ENCODE assay signal across 2 cellular contexts in genomic region chr15:76337739-76338554, GRCh38.
TF ChIP-seq lines count a peak whose summit lies in the region.

No MANE protein-coding gene starts in this region.

TF ChIP-seq in HCT116, 20 proteins besides CTCF, POLR2A, EP300 and RAD21:
- TF ChIP-seq POLR2AphosphoS5 (IDR thresholded peaks at IDR 0.05; ENCODE audit: low read depth, low read length) (no peak), ZFX (IDR thresholded peaks at IDR 0.05) (no peak), EZH2 (IDR thresholded peaks at IDR 0.05) (no peak), SIN3A (IDR thresholded peaks at IDR 0.05; ENCODE audit: low read depth) (no peak), YY1 (IDR thresholded peaks at IDR 0.05; ENCODE audit: extremely low read depth, insufficient replicate concordance, low read depth, low read length) (no peak), ATF3 (IDR thresholded peaks at IDR 0.05) (no peak), ZBTB33 (IDR thresholded peaks at IDR 0.05; ENCODE audit: extremely low read depth, insufficient replicate concordance, low read length) (no peak), FOSL1 (IDR thresholded peaks at IDR 0.05; ENCODE audit: low read depth) (no peak), MAX (IDR thresholded peaks at IDR 0.05) (no peak), SRF (IDR thresholded peaks at IDR 0.05; ENCODE audit: low read depth) (no peak), ELF1 (IDR thresholded peaks at IDR 0.05; ENCODE audit: borderline replicate concordance, low read depth) (no peak), ZNF274 (IDR thresholded peaks at IDR 0.05; ENCODE audit: low read depth, low read length) (no peak), EGR1 (IDR thresholded peaks at IDR 0.05; ENCODE audit: low read depth) (no peak), EZH2phosphoT487 (IDR thresholded peaks at IDR 0.05; ENCODE audit: borderline replicate concordance) (no peak), REST (IDR thresholded peaks at IDR 0.05; ENCODE audit: low read depth) (no peak)

TF ChIP-seq in HepG2, 621 proteins besides CTCF, POLR2A, EP300 and RAD21 (continues in another document):
- TF ChIP-seq ZHX2 (IDR thresholded peaks at IDR 0.05; ENCODE audit: low read depth) (no peak), ZHX2 (CRISPR knock-in tag; IDR thresholded peaks at IDR 0.05; ENCODE audit: borderline replicate concordance) (0 out of 2 replicates have a peak, but pooled peaks have one; percentile 84), JDP2 (CRISPR knock-in tag; IDR thresholded peaks at IDR 0.05; ENCODE audit: borderline replicate concordance) (no peak; the same call in 1 of the 2 replicates), NKX3-1 (CRISPR knock-in tag; IDR thresholded peaks at IDR 0.05) (peak; percentile 80), ZNF251 (CRISPR knock-in tag; IDR thresholded peaks at IDR 0.05) (0 out of 2 replicates have a peak, but pooled peaks have one; percentile 58), RFXANK (CRISPR knock-in tag; IDR thresholded peaks at IDR 0.05) (no peak), ZNF510 (CRISPR knock-in tag; IDR thresholded peaks at IDR 0.05; ENCODE audit: low read depth) (no peak), NRL (CRISPR knock-in tag; IDR thresholded peaks at IDR 0.05; ENCODE audit: borderline replicate concordance) (peak; percentile 80; the same call in 1 of the 2 replicates), SKI (IDR thresholded peaks at IDR 0.05; ENCODE audit: partially characterized antibody) (no peak), FOXO4 (CRISPR knock-in tag; conservative IDR thresholded peaks at IDR 0.05) (no peak), ZNF570 (CRISPR knock-in tag; IDR thresholded peaks at IDR 0.05; ENCODE audit: borderline replicate concordance) (0 out of 2 replicates have a peak, but pooled peaks have one; percentile 93), ZNF704 (CRISPR knock-in tag; IDR thresholded peaks at IDR 0.05; ENCODE audit: borderline replicate concordance) (peak; percentile 97), ATF3 (CRISPR knock-in tag; IDR thresholded peaks at IDR 0.05) (no peak; the same call in 1 of the 2 replicates), PLRG1 (conservative IDR thresholded peaks at IDR 0.05) (no peak), ZNF33A (CRISPR knock-in tag; IDR thresholded peaks at IDR 0.05; ENCODE audit: borderline replicate concordance) (no peak), GATAD2A (CRISPR knock-in tag; IDR thresholded peaks at IDR 0.05) (no peak), ZFP91 (CRISPR knock-in tag; IDR thresholded peaks at IDR 0.05; ENCODE audit: borderline replicate concordance) (peak; percentile 67), BHLHE40 (IDR thresholded peaks at IDR 0.05; ENCODE audit: low read length) (peak; percentile 62), ZMYM2 (CRISPR knock-in tag; IDR thresholded peaks at IDR 0.05) (no peak), SNAPC4 (CRISPR knock-in tag; IDR thresholded peaks at IDR 0.05) (no peak), CBX5 (CRISPR knock-in tag; IDR thresholded peaks at IDR 0.05; ENCODE audit: borderline replicate concordance) (no peak), JARID2 (CRISPR knock-in tag; IDR thresholded peaks at IDR 0.05; ENCODE audit: insufficient replicate concordance) (no peak), ZNF282 (IDR thresholded peaks at IDR 0.05; ENCODE audit: partially characterized antibody) (no peak), FOXK2 (IDR thresholded peaks at IDR 0.05) (no peak), RERE (CRISPR knock-in tag; IDR thresholded peaks at IDR 0.05; ENCODE audit: low read depth) (no peak), ELF4 (CRISPR knock-in tag; IDR thresholded peaks at IDR 0.05; ENCODE audit: borderline replicate concordance) (no peak), THAP8 (CRISPR knock-in tag; IDR thresholded peaks at IDR 0.05; ENCODE audit: borderline replicate concordance) (peak; percentile 90; the same call in 1 of the 2 replicates), MXI1 (IDR thresholded peaks at IDR 0.05; ENCODE audit: borderline replicate concordance, low read depth, low read length) (peak; percentile 26; the same call in 1 of the 3 replicates), RNF2 (conservative IDR thresholded peaks at IDR 0.05; ENCODE audit: low read depth) (peak; percentile 80; the same call in 1 of the 2 replicates)
